1 cellular context compared by ENCODE assay signal in genomic region chr10:2679646-2680045, GRCh38.
TF ChIP-seq lines count a peak whose summit lies in the region.

No MANE protein-coding gene starts in this region.

TF ChIP-seq in H1, 55 proteins besides CTCF, POLR2A, EP300 and RAD21:
- TF ChIP-seq KDM5A (IDR thresholded peaks at IDR 0.05; ENCODE audit: low read length) = no peak
- no peak for TF ChIP-seq SP2 (IDR thresholded peaks at IDR 0.05; ENCODE audit: low read length)
- TF ChIP-seq, protein P1, sequence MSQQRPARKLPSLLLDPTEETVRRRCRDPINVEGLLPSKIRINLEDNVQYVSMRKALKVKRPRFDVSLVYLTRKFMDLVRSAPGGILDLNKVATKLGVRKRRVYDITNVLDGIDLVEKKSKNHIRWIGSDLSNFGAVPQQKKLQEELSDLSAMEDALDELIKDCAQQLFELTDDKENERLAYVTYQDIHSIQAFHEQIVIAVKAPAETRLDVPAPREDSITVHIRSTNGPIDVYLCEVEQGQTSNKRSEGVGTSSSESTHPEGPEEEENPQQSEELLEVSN (IDR thresholded peaks at IDR 0.05) = no peak
- no peak for TF ChIP-seq SIX5 (IDR thresholded peaks at IDR 0.05; ENCODE audit: low read depth, low read length)
- TF ChIP-seq ATF3 (IDR thresholded peaks at IDR 0.05; ENCODE audit: insufficient read depth, low read depth, low read length) = no peak
- TF ChIP-seq MAX (IDR thresholded peaks at IDR 0.05) = no peak
- TF ChIP-seq BRCA1 (IDR thresholded peaks at IDR 0.05; ENCODE audit: low read depth, low read length) = no peak
- TF ChIP-seq FOSL1 (IDR thresholded peaks at IDR 0.05; ENCODE audit: insufficient read depth, low read depth, low read length) = no peak
- no peak for TF ChIP-seq CBX5 (IDR thresholded peaks at IDR 0.05; ENCODE audit: low read depth, low read length)
- no peak for TF ChIP-seq ATF2 (IDR thresholded peaks at IDR 0.05; ENCODE audit: low read length)
- no peak for TF ChIP-seq CHD1 (IDR thresholded peaks at IDR 0.05; ENCODE audit: low read depth, low read length)
- no peak for TF ChIP-seq SIN3A (conservative IDR thresholded peaks at IDR 0.05 in 1 of 2, IDR thresholded peaks at IDR 0.05 in 1 of 2; ENCODE audit: low read depth in 1 of 2, low read length in 2 of 2)
- TF ChIP-seq JUN (IDR thresholded peaks at IDR 0.05; ENCODE audit: low read depth, low read length) = no peak
- TF ChIP-seq JUND (IDR thresholded peaks at IDR 0.05; ENCODE audit: low read length) = no peak
- no peak for TF ChIP-seq HDAC6 (IDR thresholded peaks at IDR 0.05; ENCODE audit: low read depth, low read length)
- no peak for TF ChIP-seq CREB1 (IDR thresholded peaks at IDR 0.05)
- TF ChIP-seq, protein P2, sequence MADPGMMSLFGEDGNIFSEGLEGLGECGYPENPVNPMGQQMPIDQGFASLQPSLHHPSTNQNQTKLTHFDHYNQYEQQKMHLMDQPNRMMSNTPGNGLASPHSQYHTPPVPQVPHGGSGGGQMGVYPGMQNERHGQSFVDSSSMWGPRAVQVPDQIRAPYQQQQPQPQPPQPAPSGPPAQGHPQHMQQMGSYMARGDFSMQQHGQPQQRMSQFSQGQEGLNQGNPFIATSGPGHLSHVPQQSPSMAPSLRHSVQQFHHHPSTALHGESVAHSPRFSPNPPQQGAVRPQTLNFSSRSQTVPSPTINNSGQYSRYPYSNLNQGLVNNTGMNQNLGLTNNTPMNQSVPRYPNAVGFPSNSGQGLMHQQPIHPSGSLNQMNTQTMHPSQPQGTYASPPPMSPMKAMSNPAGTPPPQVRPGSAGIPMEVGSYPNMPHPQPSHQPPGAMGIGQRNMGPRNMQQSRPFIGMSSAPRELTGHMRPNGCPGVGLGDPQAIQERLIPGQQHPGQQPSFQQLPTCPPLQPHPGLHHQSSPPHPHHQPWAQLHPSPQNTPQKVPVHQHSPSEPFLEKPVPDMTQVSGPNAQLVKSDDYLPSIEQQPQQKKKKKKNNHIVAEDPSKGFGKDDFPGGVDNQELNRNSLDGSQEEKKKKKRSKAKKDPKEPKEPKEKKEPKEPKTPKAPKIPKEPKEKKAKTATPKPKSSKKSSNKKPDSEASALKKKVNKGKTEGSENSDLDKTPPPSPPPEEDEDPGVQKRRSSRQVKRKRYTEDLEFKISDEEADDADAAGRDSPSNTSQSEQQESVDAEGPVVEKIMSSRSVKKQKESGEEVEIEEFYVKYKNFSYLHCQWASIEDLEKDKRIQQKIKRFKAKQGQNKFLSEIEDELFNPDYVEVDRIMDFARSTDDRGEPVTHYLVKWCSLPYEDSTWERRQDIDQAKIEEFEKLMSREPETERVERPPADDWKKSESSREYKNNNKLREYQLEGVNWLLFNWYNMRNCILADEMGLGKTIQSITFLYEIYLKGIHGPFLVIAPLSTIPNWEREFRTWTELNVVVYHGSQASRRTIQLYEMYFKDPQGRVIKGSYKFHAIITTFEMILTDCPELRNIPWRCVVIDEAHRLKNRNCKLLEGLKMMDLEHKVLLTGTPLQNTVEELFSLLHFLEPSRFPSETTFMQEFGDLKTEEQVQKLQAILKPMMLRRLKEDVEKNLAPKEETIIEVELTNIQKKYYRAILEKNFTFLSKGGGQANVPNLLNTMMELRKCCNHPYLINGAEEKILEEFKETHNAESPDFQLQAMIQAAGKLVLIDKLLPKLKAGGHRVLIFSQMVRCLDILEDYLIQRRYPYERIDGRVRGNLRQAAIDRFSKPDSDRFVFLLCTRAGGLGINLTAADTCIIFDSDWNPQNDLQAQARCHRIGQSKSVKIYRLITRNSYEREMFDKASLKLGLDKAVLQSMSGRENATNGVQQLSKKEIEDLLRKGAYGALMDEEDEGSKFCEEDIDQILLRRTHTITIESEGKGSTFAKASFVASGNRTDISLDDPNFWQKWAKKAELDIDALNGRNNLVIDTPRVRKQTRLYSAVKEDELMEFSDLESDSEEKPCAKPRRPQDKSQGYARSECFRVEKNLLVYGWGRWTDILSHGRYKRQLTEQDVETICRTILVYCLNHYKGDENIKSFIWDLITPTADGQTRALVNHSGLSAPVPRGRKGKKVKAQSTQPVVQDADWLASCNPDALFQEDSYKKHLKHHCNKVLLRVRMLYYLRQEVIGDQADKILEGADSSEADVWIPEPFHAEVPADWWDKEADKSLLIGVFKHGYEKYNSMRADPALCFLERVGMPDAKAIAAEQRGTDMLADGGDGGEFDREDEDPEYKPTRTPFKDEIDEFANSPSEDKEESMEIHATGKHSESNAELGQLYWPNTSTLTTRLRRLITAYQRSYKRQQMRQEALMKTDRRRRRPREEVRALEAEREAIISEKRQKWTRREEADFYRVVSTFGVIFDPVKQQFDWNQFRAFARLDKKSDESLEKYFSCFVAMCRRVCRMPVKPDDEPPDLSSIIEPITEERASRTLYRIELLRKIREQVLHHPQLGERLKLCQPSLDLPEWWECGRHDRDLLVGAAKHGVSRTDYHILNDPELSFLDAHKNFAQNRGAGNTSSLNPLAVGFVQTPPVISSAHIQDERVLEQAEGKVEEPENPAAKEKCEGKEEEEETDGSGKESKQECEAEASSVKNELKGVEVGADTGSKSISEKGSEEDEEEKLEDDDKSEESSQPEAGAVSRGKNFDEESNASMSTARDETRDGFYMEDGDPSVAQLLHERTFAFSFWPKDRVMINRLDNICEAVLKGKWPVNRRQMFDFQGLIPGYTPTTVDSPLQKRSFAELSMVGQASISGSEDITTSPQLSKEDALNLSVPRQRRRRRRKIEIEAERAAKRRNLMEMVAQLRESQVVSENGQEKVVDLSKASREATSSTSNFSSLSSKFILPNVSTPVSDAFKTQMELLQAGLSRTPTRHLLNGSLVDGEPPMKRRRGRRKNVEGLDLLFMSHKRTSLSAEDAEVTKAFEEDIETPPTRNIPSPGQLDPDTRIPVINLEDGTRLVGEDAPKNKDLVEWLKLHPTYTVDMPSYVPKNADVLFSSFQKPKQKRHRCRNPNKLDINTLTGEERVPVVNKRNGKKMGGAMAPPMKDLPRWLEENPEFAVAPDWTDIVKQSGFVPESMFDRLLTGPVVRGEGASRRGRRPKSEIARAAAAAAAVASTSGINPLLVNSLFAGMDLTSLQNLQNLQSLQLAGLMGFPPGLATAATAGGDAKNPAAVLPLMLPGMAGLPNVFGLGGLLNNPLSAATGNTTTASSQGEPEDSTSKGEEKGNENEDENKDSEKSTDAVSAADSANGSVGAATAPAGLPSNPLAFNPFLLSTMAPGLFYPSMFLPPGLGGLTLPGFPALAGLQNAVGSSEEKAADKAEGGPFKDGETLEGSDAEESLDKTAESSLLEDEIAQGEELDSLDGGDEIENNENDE (IDR thresholded peaks at IDR 0.05; ENCODE audit: insufficient replicate concordance, low read length) = no peak
- no peak for TF ChIP-seq POU5F1 (IDR thresholded peaks at IDR 0.05; ENCODE audit: low read depth, low read length)
